ENCODE assay signal across 18 cellular contexts in genomic region chr10:7423521-7423920, GRCh38.
"Had no signal": no experiment of that assay in that cellular context is flagged by ENCODE, and none has a peak within 500 bp of the region (broad histone marks: within the 10 kb centered on the region; RNA-seq: fewer than 3 reads in every experiment).

No MANE protein-coding gene starts in this region.

- ATAC-seq: activated CD4-positive, CD25-positive, alpha-beta regulatory T cell treated with anti-CD3 and anti-CD28 coated beads, Interleukin-2, amount 50 U/mL, for 24 hours had no signal

- DNase-seq: activated CD4-positive, alpha-beta T cell treated with anti-CD3 and anti-CD28 coated beads, Interleukin-2, amount 50 U/mL, for 1 hour; activated effector memory CD4-positive, alpha-beta T cell treated with anti-CD3 and anti-CD28 coated beads, Interleukin-2, amount 50 U/mL, for 16 hours; activated naive CD4-positive, alpha-beta T cell treated with anti-CD3 and anti-CD28 coated beads, Interleukin-2, amount 50 U/mL, for 16 hours; erythroblast; foreskin melanocyte; glutamatergic neuron; hippocampal formation; mesenchymal stem cell; stimulated activated CD4-positive, alpha-beta T cell treated with anti-CD3 and anti-CD28 coated beads, Interleukin-1b, Interleukin-23, amount 100 ng/mL, for 48 hours; T1000; tibial artery had no signal

- H3K36me3 ChIP-seq: ascending aorta, tibial artery had no signal

- FAIRE-seq: endometrium had no signal

- H3K36me3 Mint-ChIP-seq: natural killer cell had no signal

- H3K27me3 Mint-ChIP-seq: central memory CD8-positive, alpha-beta T cell had no signal

- H3K9me3 Mint-ChIP-seq: central memory CD8-positive, alpha-beta T cell; natural killer cell had no signal

- H3K27me3 ChIP-seq: ascending aorta had no signal

- H3K4me3 ChIP-seq: ascending aorta, coronary artery, tibial artery had no signal

- H3K27ac ChIP-seq: ascending aorta, coronary artery, parathyroid adenoma, tibial artery had no signal

- H3K9ac ChIP-seq: parathyroid adenoma had no signal

- H3K4me1 ChIP-seq: ascending aorta, parathyroid adenoma, tibial artery had no signal

- H3K9me3 ChIP-seq: ascending aorta, tibial artery had no signal

- H3K4me3 Mint-ChIP-seq: central memory CD8-positive, alpha-beta T cell; natural killer cell had no signal
